In the genomic region with DNA sequence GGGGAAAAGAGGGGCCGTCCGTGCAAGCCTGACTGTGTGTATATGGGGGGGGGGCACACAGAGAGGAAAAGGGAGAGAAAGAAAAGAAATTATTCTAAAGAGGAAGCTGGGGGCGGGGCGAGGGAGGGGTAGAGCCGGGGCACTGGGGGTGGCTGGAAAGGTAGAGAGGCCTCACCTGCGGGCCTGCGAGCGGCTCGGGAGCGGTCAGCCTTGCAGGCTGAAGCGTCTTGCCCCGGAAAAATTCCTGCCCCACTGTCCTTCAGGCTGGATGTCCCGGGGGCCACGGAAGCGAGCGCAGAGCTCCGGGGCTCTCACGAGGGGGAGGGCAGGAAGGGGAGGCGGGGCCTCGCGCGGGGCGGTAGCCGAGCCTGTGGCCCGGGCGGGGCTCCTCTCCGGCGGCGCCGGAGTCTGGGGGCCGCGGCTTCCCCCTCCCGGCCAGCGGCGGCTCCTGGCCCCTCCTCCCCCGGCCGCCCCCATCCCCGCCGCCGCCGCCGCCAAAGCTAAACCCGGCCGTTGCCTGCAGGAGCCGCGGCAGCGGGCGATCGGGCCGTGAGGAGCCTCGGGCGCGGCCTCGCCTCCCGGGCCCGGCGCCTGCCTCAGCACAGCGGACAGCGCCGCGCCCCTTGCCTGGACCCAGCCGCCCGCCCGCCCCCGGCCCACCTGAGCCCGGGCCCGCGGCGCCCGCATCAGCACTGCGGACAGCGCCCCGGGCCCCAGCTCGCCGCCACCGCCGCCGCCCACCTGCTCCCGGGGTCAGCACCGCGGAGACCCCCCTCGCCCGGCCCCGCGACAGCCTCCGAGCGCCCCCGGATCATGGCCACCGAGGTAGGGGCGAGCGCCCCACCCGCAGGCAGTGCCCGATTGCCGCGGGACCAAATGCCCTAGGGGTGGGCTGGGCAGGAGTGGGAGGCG, we compare ENCODE assay signal across 8 cellular contexts. TPM values are rescaled to one million over a fixed set of nuclear protein-coding genes. Genes with fewer than 3 reads are reported as not detected.
DNase-seq lines count a peak whose midpoint lies in the region; ATAC-seq and TF ChIP-seq lines count a peak whose summit lies in the region.

Gene GOLGA7B, plus strand, starts transcription at position 353 of the 912 bp plus-strand sequence. Its CDS starts 461 bp downstream, at position 814.

- no peaks in the 10 kb centered on the region for H3K36me3 ChIP-seq in body of pancreas (replicated peaks in 1 of 2; ENCODE audit: insufficient read depth in 1 of 2, low read depth in 2 of 2)

- peak within 1 kb of the TSS in 3 of 4 donors; percentile 51 to 65 (median 61) for H3K27ac ChIP-seq in body of pancreas

- 1 to 2% methylated on average over 19 to 62 of the region's 96 CpGs for WGBS in body of pancreas, 2 donors

- no peak for TF ChIP-seq POLR2A in body of pancreas (IDR thresholded peaks at IDR 0.05)

- peaks cover 15% of the 10 kb centered on the region for H3K4me1 ChIP-seq in body of pancreas

- no peaks in the 10 kb centered on the region for H3K9me3 ChIP-seq in body of pancreas

- no peak for TF ChIP-seq CTCF in GM12875 (IDR thresholded peaks at IDR 0.05; ENCODE audit: borderline replicate concordance, insufficient read depth, low read depth, low read length)
- no peak for TF ChIP-seq CTCF in body of pancreas (IDR thresholded peaks at IDR 0.05)

- H3K4me3 ChIP-seq in GM12875 (ENCODE audit: low read depth, low read length) (peak within 1 kb of the TSS; percentile 41), body of pancreas (peak within 1 kb of the TSS; percentile 39 to 51)

- DNase-seq in HT-29 (ENCODE audit: low spot score) (peak; percentile 9), T-helper 22 cell (ENCODE audit: low read depth) (peak; percentile 42), body of pancreas (peak; percentile 49 to 71 (median 58)), iris pigment epithelial cell (ENCODE audit: low read depth) (peak; percentile 20), KBM-7 (no peak)
- peak; percentile 65 to 70 for DNase-seq in stimulated activated CD4-positive, alpha-beta T cell treated with anti-CD3 and anti-CD28 coated beads, Interleukin-2, amount 100 ng/mL, for 24 hours

- H3K27me3 ChIP-seq in body of pancreas: no peaks in the 10 kb centered on the region

- peak; percentile 84 for ATAC-seq in body of pancreas
- ATAC-seq in HG02870 (IDR thresholded peaks at IDR 0.05; ENCODE audit: unreplicated experiment): no peak

- intact Hi-C loops in body of pancreas (cut with DNase I): no loop called here

- in situ Hi-C loops in KBM-7 (cut with MboI; ENCODE audit: low pct_unique_long_range_greater_than_20kb, low sequenced_read_pairs): no loop called here

RNA-seq across cellular contexts. Expression of gene GOLGA7B, which starts in this region (rescaled TPM):
- total RNA-seq in HT-29 (2014; rRNA removed; shearing (Covaris generic)): 1.1 and 1.7 TPM in 2 replicates
- 10 to 100 TPM in 1 of 2 donors, 1 to 10 TPM in 1; 9.1 to 12.5 TPM for total RNA-seq in body of pancreas
